In the genomic region with DNA sequence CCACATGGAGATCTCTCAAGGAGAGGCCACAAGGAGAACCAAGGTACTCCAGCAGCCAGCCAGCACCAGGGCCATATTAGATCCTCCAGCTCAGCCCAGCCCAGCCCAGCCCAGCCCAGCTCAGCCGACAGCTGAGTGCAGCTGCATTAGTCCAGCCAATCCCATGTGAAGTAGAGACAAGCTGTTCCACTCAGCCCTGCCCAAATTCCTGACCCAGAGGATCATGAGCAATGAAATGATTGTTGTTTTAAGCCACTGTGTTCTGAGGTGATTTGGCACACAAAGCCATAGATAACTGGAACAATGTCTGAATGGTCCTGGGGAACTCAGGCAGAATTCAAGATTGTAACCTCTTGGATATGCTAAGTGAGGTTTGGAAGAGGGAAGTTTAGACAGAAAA, we compare ENCODE assay signal across 10 cellular contexts. TPM values are rescaled to one million over a fixed set of nuclear protein-coding genes. Genes with fewer than 3 reads are reported as not detected.
DNase-seq lines count a peak whose midpoint lies in the region; ATAC-seq and TF ChIP-seq lines count a peak whose summit lies in the region.
"Had no signal": no experiment of that assay in that cellular context is flagged by ENCODE, and none has a peak within 500 bp of the region (broad histone marks: within the 10 kb centered on the region; RNA-seq: fewer than 3 reads in every experiment).

No MANE protein-coding gene starts in this region.

- intact Hi-C loops in gastrocnemius medialis (cut with DNase I; ENCODE audit: low total_unique reads) = no loop called here
- intact Hi-C loops in dorsolateral prefrontal cortex (cut with DNase I) = no loop called here

- TF ChIP-seq CTCF in hepatocyte (IDR thresholded peaks at IDR 0.05; ENCODE audit: poor library complexity) = no peak
- no peak for TF ChIP-seq CTCF in gastrocnemius medialis (IDR thresholded peaks at IDR 0.05 in 4 of 5, conservative IDR thresholded peaks at IDR 0.05 in 1 of 5)
- no peak for TF ChIP-seq CTCF in dorsolateral prefrontal cortex (IDR thresholded peaks at IDR 0.05 in 54 of 56, conservative IDR thresholded peaks at IDR 0.05 in 2 of 56; ENCODE audit: low read depth in 1 of 56, partially characterized antibody in 56 of 56)

- no peak overlapping the region for H3K4me2 ChIP-seq in hepatocyte

- H3K36me3 ChIP-seq in hepatocyte (replicated peaks; ENCODE audit: insufficient read depth, low read depth) (no peaks in the 10 kb centered on the region), gastrocnemius medialis (no peaks in the 10 kb centered on the region)

- peak; percentile 87 for DNase-seq in HCEC 1CT
- DNase-seq in astrocyte of the hippocampus (ENCODE audit: low read depth, low spot score) = peak; percentile 88
- DNase-seq in hepatocyte (ENCODE audit: low spot score) = peak; percentile 72
- DNase-seq in gastrocnemius medialis = peak; percentile 11 to 22
- DNase-seq in NCI-H69 (lab: John Stamatoyannopoulos, UW) = no peak
- no peak for DNase-seq in dorsolateral prefrontal cortex
- DNase-seq: NCI-H187, SW 1271 had no signal

- H3K27me3 ChIP-seq in hepatocyte = no peaks in the 10 kb centered on the region
- no peaks in the 10 kb centered on the region for H3K27me3 ChIP-seq in gastrocnemius medialis
- peaks cover 0 to 11% (median 0%) of the 10 kb centered on the region in 45 donors for H3K27me3 ChIP-seq in dorsolateral prefrontal cortex

- H3K4me1 ChIP-seq in hepatocyte (ENCODE audit: insufficient read depth) (peaks cover 85% of the 10 kb centered on the region), gastrocnemius medialis (peaks cover 0 to 11% of the 10 kb centered on the region in 2 donors)

- H3K27ac ChIP-seq in hepatocyte (peak overlapping the region; percentile 97), gastrocnemius medialis (peak overlapping the region in 1 of 4 donors; percentile 54), dorsolateral prefrontal cortex (no peak overlapping the region)

- no peaks in the 10 kb centered on the region for H4K20me1 ChIP-seq in hepatocyte (ENCODE audit: insufficient read depth, poor library complexity, severe bottlenecking)

- ATAC-seq in gastrocnemius medialis (peak; percentile 30 to 86), HG03520 (IDR thresholded peaks at IDR 0.05; ENCODE audit: unreplicated experiment) (no peak), HG02610 (IDR thresholded peaks at IDR 0.05; ENCODE audit: unreplicated experiment) (no peak)

- 40% methylated on average over 1 of the region's 1 CpG for WGBS in hepatocyte (ENCODE audit: low lambda C conversion rate, missing lambda C conversion rate)

- in situ Hi-C loops in gastrocnemius medialis (cut with MboI; ENCODE audit: low sequenced_read_pairs in 4 of 4) = no loop called here

- TF ChIP-seq POLR2A in gastrocnemius medialis (IDR thresholded peaks at IDR 0.05) = no peak

- H3K9me2 ChIP-seq in hepatocyte (replicated peaks; ENCODE audit: insufficient read depth) = no peaks in the 10 kb centered on the region

- H3K79me2 ChIP-seq in hepatocyte = no peaks in the 10 kb centered on the region

- H3K9me3 ChIP-seq in hepatocyte (ENCODE audit: low read depth) (no peaks in the 10 kb centered on the region), gastrocnemius medialis (no peaks in the 10 kb centered on the region)

- no peak overlapping the region for H3K4me3 ChIP-seq in hepatocyte
- H3K4me3 ChIP-seq in gastrocnemius medialis = no peak overlapping the region
- H3K4me3 ChIP-seq in dorsolateral prefrontal cortex = no peak overlapping the region

- H2AFZ ChIP-seq in hepatocyte = no peak overlapping the region

RNA-seq across cellular contexts. Expression of gene BMP2, which starts 59.5 kb away (rescaled TPM):
- total RNA-seq in hepatocyte = 60.9 and 72.0 TPM in 2 replicates
- polyA plus RNA-seq in hepatocyte = 54.9 and 64.6 TPM in 2 replicates
- 1 to 10 TPM; 1.6 to 4.3 (median 2.9) TPM for total RNA-seq in gastrocnemius medialis
- 1 to 10 TPM; 1.6 to 8.8 (median 3.1) TPM for total RNA-seq in dorsolateral prefrontal cortex

Comparison
In these comparisons a context has a peak if more than half of its experiments do, and no peak if none do; other contexts are left out.
1. DNase-seq: peak in HCEC 1CT (single experiment), astrocyte of the hippocampus (single experiment), hepatocyte (single experiment) and gastrocnemius medialis (2 of 2); none in NCI-H69 (single experiment) and dorsolateral prefrontal cortex (0 of 10).
2. ATAC-seq: peak in gastrocnemius medialis (2 of 2); none in HG03520 (single experiment) and HG02610 (single experiment).